Comparison of ENCODE assay signal across 19 cellular contexts in the genomic region with DNA sequence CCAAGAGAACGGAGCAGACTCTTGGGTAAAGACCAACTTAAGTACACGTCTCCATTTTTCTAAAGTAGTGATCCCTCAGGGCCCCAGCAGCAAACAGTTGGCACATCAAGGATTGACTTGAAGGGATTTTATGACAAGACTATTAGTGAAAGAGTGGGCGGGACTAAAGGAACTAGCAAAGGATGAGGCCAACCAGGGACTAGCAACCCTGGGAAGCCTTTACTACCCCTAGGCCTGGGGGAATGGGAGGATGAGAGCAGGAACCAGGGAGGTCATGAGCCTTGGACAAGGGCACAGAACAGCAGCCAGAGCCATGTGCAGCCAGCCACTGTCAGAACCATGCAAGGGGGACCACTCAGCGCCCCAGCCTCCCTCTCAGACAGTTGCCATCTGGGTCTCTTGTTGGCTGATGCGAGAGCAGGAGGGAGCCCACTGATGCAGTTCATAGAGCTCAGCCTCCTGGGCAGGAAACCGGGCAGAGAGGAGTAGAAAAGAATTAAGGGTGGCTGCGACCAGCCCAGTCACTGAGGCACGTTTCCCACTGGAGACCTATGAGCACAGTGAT. TPM values are rescaled to one million over a fixed set of nuclear protein-coding genes. Genes with fewer than 3 reads are reported as not detected.
DNase-seq lines count a peak whose midpoint lies in the region; ATAC-seq and TF ChIP-seq lines count a peak whose summit lies in the region.
"Had no signal": no experiment of that assay in that cellular context is flagged by ENCODE, and none has a peak within 500 bp of the region (broad histone marks: within the 10 kb centered on the region; RNA-seq: fewer than 3 reads in every experiment).

No MANE protein-coding gene starts in this region.

- H3K27ac Mint-ChIP-seq in chondrocyte (ENCODE audit: unreplicated experiment) = peak overlapping the region; percentile 96
- no peak overlapping the region for H3K27ac Mint-ChIP-seq in T-cell
- H3K27ac Mint-ChIP-seq: activated naive CD8-positive, alpha-beta T cell; activated T-cell treated with anti-CD3 and anti-CD28 coated beads, Interleukin-2, amount 50 U/mL, for 24 hours had no signal

- H3K4me3 ChIP-seq in mucosa of rectum (ENCODE audit: low read length in 2 of 2) = no peak overlapping the region
- H3K4me3 ChIP-seq in tibial artery = no peak overlapping the region

- H3K9me3 Mint-ChIP-seq in chondrocyte (ENCODE audit: low read depth) (no peaks in the 10 kb centered on the region), T-cell (no peaks in the 10 kb centered on the region)
- H3K9me3 Mint-ChIP-seq: activated T-cell treated with anti-CD3 and anti-CD28 coated beads, Interleukin-2, amount 50 U/mL, for 24 hours had no signal

- H3K36me3 ChIP-seq in mucosa of rectum (ENCODE audit: control insufficient read depth in 2 of 2, insufficient read depth in 2 of 2, low read length in 2 of 2) (no peaks in the 10 kb centered on the region), tibial artery (peaks cover 12 to 24% (median 13%) of the 10 kb centered on the region in 3 donors)

- no peaks in the 10 kb centered on the region for H3K27me3 Mint-ChIP-seq in chondrocyte (ENCODE audit: low read depth)
- H3K27me3 Mint-ChIP-seq in T-cell = peaks cover 2 to 5% of the 10 kb centered on the region in 2 donors
- H3K27me3 Mint-ChIP-seq: activated naive CD8-positive, alpha-beta T cell; activated T-cell treated with anti-CD3 and anti-CD28 coated beads, Interleukin-2, amount 50 U/mL, for 24 hours had no signal

- peaks cover 67% of the 10 kb centered on the region for H3K4me1 Mint-ChIP-seq in chondrocyte (ENCODE audit: low read depth)
- no peaks in the 10 kb centered on the region for H3K4me1 Mint-ChIP-seq in T-cell

- H3K4me3 Mint-ChIP-seq in chondrocyte (ENCODE audit: unreplicated experiment) (no peak overlapping the region), T-cell (no peak overlapping the region)
- H3K4me3 Mint-ChIP-seq: activated naive CD8-positive, alpha-beta T cell; activated T-cell treated with anti-CD3 and anti-CD28 coated beads, Interleukin-2, amount 50 U/mL, for 24 hours had no signal

- CTCF ChIA-PET in T-cell (lab: Charles Lee) = no interaction called here

- intact Hi-C loops in tibial artery (cut with DNase I; ENCODE audit: low total_unique reads) = no loop called here

- POLR2A ChIA-PET in T-cell (lab: Charles Lee) = no interaction called here

- DNase-seq in NCI-H82 (lab: John Stamatoyannopoulos, UW) = peak; percentile 31
- DNase-seq in NCI-H82 treated with DMSO at 0.1 percent for 48 hours (lab: John Stamatoyannopoulos, UW; ENCODE audit: unreplicated experiment) = no peak
- DNase-seq in chondrocyte (ENCODE audit: low spot score) = no peak
- no peak for DNase-seq in tibial artery
- no peak for DNase-seq in T-cell
- no peak for DNase-seq in T-helper 2 cell
- no peak for DNase-seq in NCI-H2029 treated with DMSO at 0.1 percent for 48 hours (lab: John Stamatoyannopoulos, UW)
- DNase-seq: activated CD4-positive, alpha-beta T cell treated with anti-CD3 and anti-CD28 coated beads, Interleukin-2, amount 50 U/mL, for 1 hour; activated T-cell treated with anti-CD3 and anti-CD28 coated beads, Interleukin-2, amount 50 U/mL, for 24 hours; DND-41; foreskin melanocyte; occipital lobe; SIG-M5 had no signal

- H3K36me3 Mint-ChIP-seq in chondrocyte (ENCODE audit: low read depth) (peaks cover 32% of the 10 kb centered on the region), T-cell (no peaks in the 10 kb centered on the region)
- H3K36me3 Mint-ChIP-seq: activated naive CD8-positive, alpha-beta T cell had no signal

- H3K4me1 ChIP-seq in mucosa of rectum (ENCODE audit: control insufficient read depth in 2 of 2, insufficient read depth in 2 of 2, low read length in 2 of 2) (peaks cover 5 to 9% of the 10 kb centered on the region in 2 donors), tibial artery (peaks cover 0 to 69% (median 44%) of the 10 kb centered on the region in 4 donors)

- ATAC-seq in T-cell (replicated peaks in 1 of 4) = no peak

- H3K27me3 ChIP-seq in mucosa of rectum (ENCODE audit: control insufficient read depth in 2 of 2, insufficient read depth in 2 of 2, low read length in 2 of 2) = no peaks in the 10 kb centered on the region
- H3K27me3 ChIP-seq in tibial artery = no peaks in the 10 kb centered on the region

- H3K27ac ChIP-seq in mucosa of rectum (ENCODE audit: low read depth in 2 of 2, low read length in 2 of 2) (peak overlapping the region; percentile 51 to 78), tibial artery (peak overlapping the region; percentile 45 to 77)
- H3K27ac ChIP-seq: 22Rv1, C4-2B, HL-60, KMS-11 had no signal

- no peak overlapping the region for H3K9ac ChIP-seq in mucosa of rectum (ENCODE audit: low read depth in 1 of 2, low read length in 2 of 2)
- H3K9ac ChIP-seq: KMS-11 had no signal

- TF ChIP-seq CTCF in chondrocyte (IDR thresholded peaks at IDR 0.05) (no peak), tibial artery (IDR thresholded peaks at IDR 0.05) (no peak)

- H3K9me3 ChIP-seq in mucosa of rectum (ENCODE audit: control insufficient read depth in 2 of 2, low read length in 2 of 2) (no peaks in the 10 kb centered on the region), tibial artery (no peaks in the 10 kb centered on the region)

RNA-seq across cellular contexts. Expression of a gene that starts 28.1 kb away (rescaled TPM):
- total RNA-seq in chondrocyte (491 to 631 TPM (median 620 TPM) in 3 replicates), T-cell (1 to 10 TPM; 1.9 to 5.1 (median 2.9) TPM)

Comparison
In these comparisons a context has a peak if more than half of its experiments do, and no peak if none do; other contexts are left out.
1. RNA of a gene that starts 28.1 kb away (total RNA-seq): 491 to 631 TPM in chondrocyte; 1.9 to 5.1 TPM in T-cell; every median in the first group is over 10 times any median in the second.